8 cellular contexts compared by ENCODE assay signal in the genomic region with DNA sequence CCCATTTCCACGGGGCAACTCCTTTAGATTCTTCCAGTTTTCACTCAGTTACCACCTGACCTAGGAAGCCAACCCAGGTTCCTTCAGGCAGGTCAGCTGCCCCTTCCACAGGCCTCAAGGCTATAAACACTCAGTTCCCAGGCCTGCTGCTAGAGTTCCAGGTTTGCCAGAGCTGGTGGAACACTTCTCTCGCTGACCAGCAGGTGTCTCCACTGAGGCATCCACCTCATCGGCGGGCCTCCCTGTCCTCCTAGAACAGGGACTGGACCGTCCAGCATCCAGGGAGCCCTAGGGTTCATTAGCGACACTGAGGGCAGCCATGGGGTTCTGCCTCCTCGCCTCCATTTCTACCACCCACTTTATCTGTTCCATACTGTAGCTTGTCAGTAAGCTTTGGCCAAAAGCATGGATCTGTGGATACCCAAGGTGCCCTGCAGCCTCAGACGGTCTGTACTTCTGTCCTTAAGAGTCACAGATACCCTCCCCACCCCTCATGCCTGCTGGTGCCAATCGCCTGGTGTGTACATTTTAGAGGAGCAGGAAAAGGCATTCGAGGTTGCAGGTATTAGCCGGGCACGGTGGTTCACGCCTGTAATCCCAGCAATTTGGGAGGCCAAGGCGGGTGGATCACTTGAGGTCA. TPM values are rescaled to one million over a fixed set of nuclear protein-coding genes. Genes with fewer than 3 reads are reported as not detected.
DNase-seq lines count a peak whose midpoint lies in the region; ATAC-seq and TF ChIP-seq lines count a peak whose summit lies in the region.

No MANE protein-coding gene starts in this region.

- CTCF ChIA-PET in WTC11 (lab: Charles Lee) = interaction anchor here (0.6 to 4.4 kb wide), 43 partner anchors 9 to 240 kb away, joined by 3 to 36 read pairs (median 5); partner anchors contain the start of genes AIPL1, C17orf100, MED31 and PIMREG

- no peaks in the 10 kb centered on the region for H3K36me3 ChIP-seq in breast epithelium

- no peaks in the 10 kb centered on the region for H3K27me3 ChIP-seq in breast epithelium

- peak; percentile 91 for TF ChIP-seq CTCF in GM10266 (IDR thresholded peaks at IDR 0.05; ENCODE audit: control insufficient read depth, insufficient read depth, low read depth, missing control alignments)
- TF ChIP-seq CTCF in WTC11 (IDR thresholded peaks at IDR 0.05) = peak; percentile 94
- peak; percentile 70 to 87 (median 82) for TF ChIP-seq CTCF in breast epithelium (IDR thresholded peaks at IDR 0.05)

- H3K27me3 Mint-ChIP-seq in WTC11 (ENCODE audit: low read depth) = no peaks in the 10 kb centered on the region; the same call in 1 of the 2 replicates

- intact Hi-C loops in breast epithelium (cut with DNase I; ENCODE audit: low total_unique reads) = no loop called here

- H3K4me3 Mint-ChIP-seq in WTC11 = no peak overlapping the region

- no peaks in the 10 kb centered on the region for H3K9me3 Mint-ChIP-seq in WTC11

- TF ChIP-seq POLR2A in breast epithelium (IDR thresholded peaks at IDR 0.05) = no peak

- DNase-seq in GM10266 (ENCODE audit: extremely low spot score) (peak; percentile 89), NCI-H1105 (lab: John Stamatoyannopoulos, UW) (peak; percentile 31), WTC11 (ENCODE audit: low spot score) (peak; percentile 89), breast epithelium (ENCODE audit: low spot score in 2 of 2) (peak; percentile 33 to 74), islet precursor cell (peak; percentile 97)
- peak; percentile 41 to 52 for DNase-seq in stimulated activated CD4-positive, alpha-beta T cell treated with anti-CD3 and anti-CD28 coated beads, Interleukin-15, amount 100 ng/mL, for 48 hours (ENCODE audit: low read depth in 2 of 2)

- no peak overlapping the region for H3K4me3 ChIP-seq in breast epithelium

- no peak overlapping the region for H3K27ac ChIP-seq in breast epithelium

- H3K4me1 ChIP-seq in breast epithelium = peaks cover 0 to 5% of the 10 kb centered on the region in 2 donors

- H3K36me3 Mint-ChIP-seq in WTC11 = no peaks in the 10 kb centered on the region

- peak; percentile 79 for ATAC-seq in WTC11
- ATAC-seq in GM18909 (IDR thresholded peaks at IDR 0.05; ENCODE audit: poor library complexity, unreplicated experiment) = no peak
- no peak for ATAC-seq in HG02981 (IDR thresholded peaks at IDR 0.05; ENCODE audit: unreplicated experiment)

- H3K27ac Mint-ChIP-seq in WTC11 = peak overlapping the region; percentile 71

- H3K4me1 Mint-ChIP-seq in WTC11 = peaks cover 19% of the 10 kb centered on the region

- POLR2A ChIA-PET in WTC11 (lab: Charles Lee) = interaction anchor here (0.7 kb wide), 1 partner anchor 152 kb away, joined by 3 read pairs; no protein-coding TSS in a partner anchor

- H3K9me3 ChIP-seq in breast epithelium = no peaks in the 10 kb centered on the region

TF ChIP-seq in WTC11, 78 proteins besides CTCF, POLR2A, EP300 and RAD21:
- TF ChIP-seq ZBTB21 (CRISPR knock-in tag; IDR thresholded peaks at IDR 0.05; ENCODE audit: borderline replicate concordance) (no peak), TEAD1 (CRISPR knock-in tag; IDR thresholded peaks at IDR 0.05) (no peak), OVOL2 (CRISPR knock-in tag; IDR thresholded peaks at IDR 0.05; ENCODE audit: borderline replicate concordance) (no peak)
- TF ChIP-seq, protein P1, sequence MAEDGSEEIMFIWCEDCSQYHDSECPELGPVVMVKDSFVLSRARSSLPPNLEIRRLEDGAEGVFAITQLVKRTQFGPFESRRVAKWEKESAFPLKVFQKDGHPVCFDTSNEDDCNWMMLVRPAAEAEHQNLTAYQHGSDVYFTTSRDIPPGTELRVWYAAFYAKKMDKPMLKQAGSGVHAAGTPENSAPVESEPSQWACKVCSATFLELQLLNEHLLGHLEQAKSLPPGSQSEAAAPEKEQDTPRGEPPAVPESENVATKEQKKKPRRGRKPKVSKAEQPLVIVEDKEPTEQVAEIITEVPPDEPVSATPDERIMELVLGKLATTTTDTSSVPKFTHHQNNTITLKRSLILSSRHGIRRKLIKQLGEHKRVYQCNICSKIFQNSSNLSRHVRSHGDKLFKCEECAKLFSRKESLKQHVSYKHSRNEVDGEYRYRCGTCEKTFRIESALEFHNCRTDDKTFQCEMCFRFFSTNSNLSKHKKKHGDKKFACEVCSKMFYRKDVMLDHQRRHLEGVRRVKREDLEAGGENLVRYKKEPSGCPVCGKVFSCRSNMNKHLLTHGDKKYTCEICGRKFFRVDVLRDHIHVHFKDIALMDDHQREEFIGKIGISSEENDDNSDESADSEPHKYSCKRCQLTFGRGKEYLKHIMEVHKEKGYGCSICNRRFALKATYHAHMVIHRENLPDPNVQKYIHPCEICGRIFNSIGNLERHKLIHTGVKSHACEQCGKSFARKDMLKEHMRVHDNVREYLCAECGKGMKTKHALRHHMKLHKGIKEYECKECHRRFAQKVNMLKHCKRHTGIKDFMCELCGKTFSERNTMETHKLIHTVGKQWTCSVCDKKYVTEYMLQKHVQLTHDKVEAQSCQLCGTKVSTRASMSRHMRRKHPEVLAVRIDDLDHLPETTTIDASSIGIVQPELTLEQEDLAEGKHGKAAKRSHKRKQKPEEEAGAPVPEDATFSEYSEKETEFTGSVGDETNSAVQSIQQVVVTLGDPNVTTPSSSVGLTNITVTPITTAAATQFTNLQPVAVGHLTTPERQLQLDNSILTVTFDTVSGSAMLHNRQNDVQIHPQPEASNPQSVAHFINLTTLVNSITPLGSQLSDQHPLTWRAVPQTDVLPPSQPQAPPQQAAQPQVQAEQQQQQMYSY (CRISPR knock-in tag; IDR thresholded peaks at IDR 0.05) = no peak

RNA-seq across cellular contexts. Expression of gene PIMREG, which starts 29.0 kb away (rescaled TPM):
- total RNA-seq in WTC11 (2021) (92.2 to 102 TPM (median 99.3 TPM) in 3 replicates), breast epithelium (1 to 10 TPM in 1 of 3 donors, not detected in 2; 4.3 TPM)

RNA-seq across cellular contexts. Expression of gene AIPL1, which starts 38.3 kb away (rescaled TPM):
- total RNA-seq in WTC11 (2021) (0.32 to 0.71 TPM (median 0.46 TPM) in 3 replicates), breast epithelium (not detected)

Comparison
In these comparisons a context has a peak if more than half of its experiments do, and no peak if none do; other contexts are left out.
1. DNase-seq: peak in every context shown above with its lines; median percentile 97 in islet precursor cell; 89 in GM10266; 89 in WTC11; 54 in breast epithelium; 46 in stimulated activated CD4-positive, alpha-beta T cell treated with anti-CD3 and anti-CD28 coated beads, Interleukin-15, amount 100 ng/mL, for 48 hours; 31 in NCI-H1105.
2. RNA of gene PIMREG, which starts 29.0 kb away (total RNA-seq): 92.2 to 102 TPM in WTC11; 4.3 TPM in breast epithelium; every median in the first group is over 10 times any median in the second.
3. Peak in every context shown above with its lines, with median percentiles within 50 percentile points of each other: CTCF ChIP-seq.